14 cellular contexts compared by ENCODE assay signal in genomic region chr14:72701610-72702009, GRCh38.
A peak's percentile ranks its signal among the peaks of the same experiment; 100 is the strongest.
DNase-seq lines count a peak whose midpoint lies in the region; ATAC-seq, FAIRE-seq and TF ChIP-seq lines count a peak whose summit lies in the region.
"Had no signal": no experiment of that assay in that cellular context is flagged by ENCODE, and none has a peak within 500 bp of the region (broad histone marks: within the 10 kb centered on the region; RNA-seq: fewer than 3 reads in every experiment).

No MANE protein-coding gene starts in this region.

- H3K36me3 ChIP-seq in H1 (ENCODE audit: control insufficient read depth in 2 of 4, insufficient read depth in 4 of 4, low read length in 3 of 4): no peaks in the 10 kb centered on the region
- H3K36me3 ChIP-seq: Peyer's patch, thyroid gland had no signal

- no peak overlapping the region for H3K18ac ChIP-seq in H1 (ENCODE audit: extremely low read depth, low read length)

- H3K14ac ChIP-seq in H1 (ENCODE audit: insufficient read length): no peak overlapping the region

- no peaks in the 10 kb centered on the region for H3K36me3 Mint-ChIP-seq in activated naive CD8-positive, alpha-beta T cell treated with anti-CD3 and anti-CD28 coated beads, Interleukin-2, amount 50 U/mL, for 24 hours (ENCODE audit: low read depth)
- H3K36me3 Mint-ChIP-seq: activated naive CD8-positive, alpha-beta T cell treated with anti-CD3 and anti-CD28 coated beads for 36 hours had no signal

- no peak overlapping the region for H3K27ac ChIP-seq in H1 (ENCODE audit: low read depth, low read length)
- H3K27ac ChIP-seq: Peyer's patch, thyroid gland had no signal

- H3K27me3 ChIP-seq in H1 (replicated peaks in 1 of 4; ENCODE audit: control insufficient read depth in 3 of 4, extremely low read depth in 1 of 4, insufficient read depth in 3 of 4, low read length in 3 of 4): no peaks in the 10 kb centered on the region
- H3K27me3 ChIP-seq: Peyer's patch, thyroid gland had no signal

- no peaks in the 10 kb centered on the region for H4K20me1 ChIP-seq in H1 (replicated peaks in 1 of 2; ENCODE audit: control insufficient read depth in 1 of 2, insufficient read depth in 2 of 2, low read length in 2 of 2)

- no peak overlapping the region for H3K56ac ChIP-seq in H1 (replicated peaks; ENCODE audit: insufficient read length, low read depth, low read length)

- CTCF ChIA-PET in H1 (lab: Charles Lee; ENCODE audit: partially characterized antibody): interaction anchor here (1.2 to 1.3 kb wide), 2 partner anchors 28 to 203 kb away, joined by 3 read pairs; no protein-coding TSS in a partner anchor

- H2AFZ ChIP-seq in H1 (ENCODE audit: low read length): no peak overlapping the region

- no peak overlapping the region for H4K5ac ChIP-seq in H1 (ENCODE audit: insufficient read length, low read depth, low read length)

- peak; percentile 42 for FAIRE-seq in HTR-8/SVneo (lab: Jason Lieb, UNC)
- no peak for FAIRE-seq in H1 (lab: Jason Lieb, UNC)

- no peak overlapping the region for H2BK120ac ChIP-seq in H1 (replicated peaks; ENCODE audit: low read depth, low read length)

- H3K9me3 Mint-ChIP-seq in activated naive CD8-positive, alpha-beta T cell treated with anti-CD3 and anti-CD28 coated beads, Interleukin-2, amount 50 U/mL, for 24 hours: no peaks in the 10 kb centered on the region
- H3K9me3 Mint-ChIP-seq: activated naive CD8-positive, alpha-beta T cell treated with anti-CD3 and anti-CD28 coated beads for 36 hours had no signal

- H3K9ac ChIP-seq in H1 (replicated peaks in 1 of 4; ENCODE audit: extremely low read depth in 1 of 4, low read depth in 3 of 4, low read length in 3 of 4): no peak overlapping the region

- no peak overlapping the region for H4K91ac ChIP-seq in H1 (replicated peaks; ENCODE audit: insufficient read length, low read length)

- no peaks in the 10 kb centered on the region for H3K23me2 ChIP-seq in H1 (ENCODE audit: low read depth, low read length)

- TF ChIP-seq POLR2A in H1 (IDR thresholded peaks at IDR 0.05; ENCODE audit: control extremely low read depth in 1 of 2, low read depth in 2 of 2, low read length in 2 of 2): no peak

- POLR2A ChIA-PET in H1 (lab: Charles Lee; ENCODE audit: partially characterized antibody): interaction anchor here (1.1 kb wide), 1 partner anchor 31 kb away, joined by 4 read pairs; no protein-coding TSS in a partner anchor

- peaks cover 0 to 12% (median 6%) of the 10 kb centered on the region in 4 experiments; a peak in 6 of 7 replicates for H3K4me1 ChIP-seq in H1 (replicated peaks in 1 of 4; ENCODE audit: control insufficient read depth in 3 of 4, insufficient read depth in 4 of 4, low read length in 3 of 4)
- H3K4me1 ChIP-seq: Peyer's patch, thyroid gland had no signal

- no peak overlapping the region for H3K4me3 ChIP-seq in H1 (ENCODE audit: extremely low read depth in 1 of 4, insufficient read depth in 2 of 4, low read depth in 3 of 4, low read length in 4 of 4)
- H3K4me3 ChIP-seq: Peyer's patch, thyroid gland had no signal

- TF ChIP-seq CTCF in H1 (IDR thresholded peaks at IDR 0.05; ENCODE audit: control extremely low read depth in 1 of 3, insufficient read depth in 1 of 3, low read depth in 1 of 3, low read length in 3 of 3): no peak

- no peak for ATAC-seq in activated naive CD8-positive, alpha-beta T cell treated with anti-CD3 and anti-CD28 coated beads, Interleukin-2, amount 50 U/mL, for 24 hours

- no peak overlapping the region for H3K4me2 ChIP-seq in H1 (ENCODE audit: insufficient read depth in 1 of 2, low read depth in 2 of 2, low read length in 2 of 2)

- no peaks in the 10 kb centered on the region for H3K27me3 Mint-ChIP-seq in activated naive CD8-positive, alpha-beta T cell treated with anti-CD3 and anti-CD28 coated beads, Interleukin-2, amount 50 U/mL, for 24 hours
- H3K27me3 Mint-ChIP-seq: activated naive CD8-positive, alpha-beta T cell treated with anti-CD3 and anti-CD28 coated beads for 36 hours had no signal

- no peak overlapping the region for H3K4me3 Mint-ChIP-seq in activated naive CD8-positive, alpha-beta T cell treated with anti-CD3 and anti-CD28 coated beads, Interleukin-2, amount 50 U/mL, for 24 hours
- H3K4me3 Mint-ChIP-seq: activated naive CD8-positive, alpha-beta T cell treated with anti-CD3 and anti-CD28 coated beads for 36 hours had no signal

- no peak overlapping the region for H2AK5ac ChIP-seq in H1 (ENCODE audit: low read depth, low read length)

- 87% methylated on average over 7 of the region's 7 CpGs; no CpG with 5 or more reads in 1 of the 2 experiments for WGBS in H1 (ENCODE audit: extremely low coverage in 1 of 2, insufficient coverage in 1 of 2, insufficient read length in 1 of 2, insufficient replicate concordance in 2 of 2, low coverage in 1 of 2, low lambda C conversion rate in 2 of 2, missing lambda C conversion rate in 1 of 2), 2 experiments

- no peaks in the 10 kb centered on the region for H3K79me2 ChIP-seq in H1 (ENCODE audit: control insufficient read depth in 1 of 2, insufficient read depth in 2 of 2, low read length in 2 of 2)

- H3K9me3 ChIP-seq in H1 (ENCODE audit: insufficient read depth in 2 of 2, low read depth in 1 of 2, low read length in 1 of 2): peaks cover 3 to 4% of the 10 kb centered on the region in 2 experiments; a peak in 2 of 4 replicates
- H3K9me3 ChIP-seq: Peyer's patch, thyroid gland had no signal

- no peak for TF ChIP-seq RAD21 in H1 (IDR thresholded peaks at IDR 0.05 in 1 of 2, conservative IDR thresholded peaks at IDR 0.05 in 1 of 2; ENCODE audit: low read depth in 2 of 2, low read length in 2 of 2)

- no peak overlapping the region for H2BK12ac ChIP-seq in H1 (ENCODE audit: low read depth, low read length)

- DNase-seq in CD1c-positive myeloid dendritic cell (ENCODE audit: extremely low spot score) (peak; percentile 60), HTR-8/SVneo (ENCODE audit: insufficient read length, low spot score) (no peak), H1 (ENCODE audit: low read depth in 1 of 2, low spot score in 2 of 2) (no peak), medulla oblongata (ENCODE audit: extremely low spot score) (peak; percentile 52), NCI-H2081 (lab: John Stamatoyannopoulos, UW) (no peak), NCI-H1048 (lab: John Stamatoyannopoulos, UW) (no peak)
- no peak for DNase-seq in activated naive CD8-positive, alpha-beta T cell treated with anti-CD3 and anti-CD28 coated beads, Interleukin-2, amount 50 U/mL, for 24 hours
- no peak for DNase-seq in activated effector memory CD4-positive, alpha-beta T cell treated with Interleukin-2 at 50 U/mL for 16 hours
- DNase-seq: activated CD4-positive, alpha-beta T cell treated with anti-CD3 and anti-CD28 coated beads for 4 hours; activated naive CD8-positive, alpha-beta T cell treated with anti-CD3 and anti-CD28 coated beads for 36 hours; MM.1S; Peyer's patch; T-helper 2 cell; thyroid gland had no signal

- no peak for TF ChIP-seq EP300 in H1 (IDR thresholded peaks at IDR 0.05; ENCODE audit: borderline replicate concordance in 1 of 2, low read depth in 2 of 2, low read length in 2 of 2)

- H3K4me1 Mint-ChIP-seq in activated naive CD8-positive, alpha-beta T cell treated with anti-CD3 and anti-CD28 coated beads, Interleukin-2, amount 50 U/mL, for 24 hours: peaks cover 10% of the 10 kb centered on the region

- H2BK20ac ChIP-seq in H1 (ENCODE audit: low read length): no peak overlapping the region

- H3K79me1 ChIP-seq in H1 (ENCODE audit: low read depth, low read length): no peaks in the 10 kb centered on the region; the same call in 1 of the 2 replicates

- no peak overlapping the region for H2BK5ac ChIP-seq in H1 (ENCODE audit: low read depth, low read length)

- H4K8ac ChIP-seq in H1 (ENCODE audit: extremely low read depth, insufficient read depth, low read length): peak overlapping the region; percentile 29; the same call in 1 of the 2 replicates

- no peak overlapping the region for H3K23ac ChIP-seq in H1 (ENCODE audit: insufficient read length)

- H3K27ac Mint-ChIP-seq in activated naive CD8-positive, alpha-beta T cell treated with anti-CD3 and anti-CD28 coated beads, Interleukin-2, amount 50 U/mL, for 24 hours: no peak overlapping the region
- H3K27ac Mint-ChIP-seq: activated naive CD8-positive, alpha-beta T cell treated with anti-CD3 and anti-CD28 coated beads for 36 hours had no signal

- H2BK15ac ChIP-seq in H1 (ENCODE audit: low read length): no peak overlapping the region

- H3K4ac ChIP-seq in H1 (replicated peaks; ENCODE audit: insufficient read length, low read depth, low read length): no peak overlapping the region

TF ChIP-seq in H1, 55 proteins besides CTCF, POLR2A, EP300 and RAD21:
- no peak for TF ChIP-seq YY1 (IDR thresholded peaks at IDR 0.05; ENCODE audit: low read depth, low read length)

Comparison
In these comparisons a context has a peak if more than half of its experiments do, and no peak if none do; other contexts are left out.
1. DNase-seq: peak in CD1c-positive myeloid dendritic cell (single experiment) and medulla oblongata (single experiment); none in HTR-8/SVneo (single experiment), H1 (0 of 2), activated naive CD8-positive, alpha-beta T cell treated with anti-CD3 and anti-CD28 coated beads, Interleukin-2, amount 50 U/mL, for 24 hours (single experiment), activated effector memory CD4-positive, alpha-beta T cell treated with Interleukin-2 at 50 U/mL for 16 hours (single experiment), NCI-H2081 (0 of 2) and NCI-H1048 (single experiment).